ENCODE assay signal across 21 cellular contexts in genomic region chr9:29799227-29799626, GRCh38.
"Had no signal": no experiment of that assay in that cellular context is flagged by ENCODE, and none has a peak within 500 bp of the region (broad histone marks: within the 10 kb centered on the region; RNA-seq: fewer than 3 reads in every experiment).

No MANE protein-coding gene starts in this region.

- H3K4me1 ChIP-seq: gastrocnemius medialis, transverse colon had no signal

- H3K4me1 Mint-ChIP-seq: activated naive CD8-positive, alpha-beta T cell treated with anti-CD3 and anti-CD28 coated beads, Interleukin-2, amount 50 U/mL, for 24 hours; memory B cell; naive B cell; stimulated activated naive B cell treated with anti-CD40 and anti-IgM and Interleukin-4, amounts not matched to agents 10 μg/mL and 1 μg/mL and 100 μg/mL, for 72 hours had no signal

- H3K27ac Mint-ChIP-seq: activated CD8-positive, alpha-beta T cell treated with anti-CD3 and anti-CD28 coated beads, Interleukin-2, amount 10 ng/mL, durations not matched to agents 7 days and 5 days; activated naive CD8-positive, alpha-beta T cell treated with anti-CD3 and anti-CD28 coated beads, Interleukin-2, amount 50 U/mL, for 24 hours; activated T-helper 1 cell treated with anti-CD3 and anti-CD28 coated beads, Interleukin-12 subunit alpha, Interleukin-12 subunit beta, Interleukin-2, Interleukin-4 antibody, amounts not matched to agents 30 ng/mL and 10 ng/mL and 1 ng/mL, durations not matched to agents 14 hours and 24 hours and 36 hours; memory B cell; naive B cell; stimulated activated naive B cell treated with anti-CD40 and anti-IgM and Interleukin-4, amounts not matched to agents 10 μg/mL and 1 μg/mL and 100 μg/mL, for 72 hours had no signal

- H3K4me3 ChIP-seq: gastrocnemius medialis, transverse colon had no signal

- H3K36me3 Mint-ChIP-seq: memory B cell; naive B cell; stimulated activated naive B cell treated with anti-CD40 and anti-IgM and Interleukin-4, amounts not matched to agents 10 μg/mL and 1 μg/mL and 100 μg/mL, for 72 hours had no signal

- H3K27me3 Mint-ChIP-seq: activated naive CD8-positive, alpha-beta T cell treated with anti-CD3 and anti-CD28 coated beads, Interleukin-2, amount 50 U/mL, for 24 hours; memory B cell; naive B cell; stimulated activated naive B cell treated with anti-CD40 and anti-IgM and Interleukin-4, amounts not matched to agents 10 μg/mL and 1 μg/mL and 100 μg/mL, for 72 hours had no signal

- H3K36me3 ChIP-seq: gastrocnemius medialis, transverse colon had no signal

- H3K27ac ChIP-seq: gastrocnemius medialis, transverse colon, VCaP had no signal

- ATAC-seq: activated CD8-positive, alpha-beta T cell treated with anti-CD3 and anti-CD28 coated beads, Interleukin-2, amount 10 ng/mL, durations not matched to agents 7 days and 5 days; activated naive CD8-positive, alpha-beta T cell treated with anti-CD3 and anti-CD28 coated beads, Interleukin-2, amount 50 U/mL, for 24 hours; gastrocnemius medialis; left cardiac atrium; sciatic nerve; stimulated activated naive B cell treated with anti-CD40 and anti-IgM and Interleukin-4, amounts not matched to agents 10 μg/mL and 1 μg/mL and 100 μg/mL, for 72 hours had no signal

- H3K4me3 Mint-ChIP-seq: activated CD8-positive, alpha-beta T cell treated with anti-CD3 and anti-CD28 coated beads, Interleukin-2, amount 10 ng/mL, durations not matched to agents 7 days and 5 days; activated naive CD8-positive, alpha-beta T cell treated with anti-CD3 and anti-CD28 coated beads, Interleukin-2, amount 50 U/mL, for 24 hours; activated T-helper 1 cell treated with anti-CD3 and anti-CD28 coated beads, Interleukin-12 subunit alpha, Interleukin-12 subunit beta, Interleukin-2, Interleukin-4 antibody, amounts not matched to agents 30 ng/mL and 10 ng/mL and 1 ng/mL, durations not matched to agents 14 hours and 24 hours and 36 hours; memory B cell; naive B cell; stimulated activated naive B cell treated with anti-CD40 and anti-IgM and Interleukin-4, amounts not matched to agents 10 μg/mL and 1 μg/mL and 100 μg/mL, for 72 hours had no signal

- DNase-seq: activated CD4-positive, alpha-beta T cell treated with anti-CD3 and anti-CD28 coated beads, Interleukin-2, amount 50 U/mL, for 1 hour; activated CD4-positive, CD25-positive, alpha-beta regulatory T cell treated with anti-CD3 and anti-CD28 coated beads, Interleukin-2, amount 50 U/mL, for 72 hours; activated CD8-positive, alpha-beta T cell treated with anti-CD3 and anti-CD28 coated beads, Interleukin-2, amount 10 ng/mL, durations not matched to agents 7 days and 5 days; activated gamma-delta T cell; activated naive CD4-positive, alpha-beta T cell treated with anti-CD3 and anti-CD28 coated beads, Interleukin-2, amount 50 U/mL, for 16 hours; activated naive CD8-positive, alpha-beta T cell treated with anti-CD3 and anti-CD28 coated beads, Interleukin-2, amount 50 U/mL, for 24 hours; erythroblast; gastrocnemius medialis; hypothalamus; left cardiac atrium; naive B cell; occipital lobe; small intestine; stimulated activated CD4-positive, alpha-beta T cell treated with anti-CD3 and anti-CD28 coated beads, Interleukin-15, amount 100 ng/mL, for 24 hours; stimulated activated CD8-positive, alpha-beta memory T cell treated with anti-CD3 and anti-CD28 coated beads, Interleukin-4, amount 100 ng/mL, for 48 hours; stimulated activated naive B cell treated with anti-CD40 and anti-IgM and Interleukin-4, amounts not matched to agents 10 μg/mL and 1 μg/mL and 100 μg/mL, for 72 hours; transverse colon had no signal

- H3K9me3 ChIP-seq: gastrocnemius medialis, transverse colon had no signal

- H3K27me3 ChIP-seq: gastrocnemius medialis, transverse colon had no signal

- H3K9me3 Mint-ChIP-seq: activated naive CD8-positive, alpha-beta T cell treated with anti-CD3 and anti-CD28 coated beads, Interleukin-2, amount 50 U/mL, for 24 hours; activated T-helper 1 cell treated with anti-CD3 and anti-CD28 coated beads, Interleukin-12 subunit alpha, Interleukin-12 subunit beta, Interleukin-2, Interleukin-4 antibody, amounts not matched to agents 30 ng/mL and 10 ng/mL and 1 ng/mL, durations not matched to agents 14 hours and 24 hours and 36 hours had no signal
